17 cellular contexts compared by ENCODE assay signal in genomic region chr2:96097951-96098823, GRCh38. TPM values are rescaled to one million over a fixed set of nuclear protein-coding genes. Genes with fewer than 3 reads are reported as not detected.
DNase-seq lines count a peak whose midpoint lies in the region; ATAC-seq and TF ChIP-seq lines count a peak whose summit lies in the region.
"Had no signal": no experiment of that assay in that cellular context is flagged by ENCODE, and none has a peak within 500 bp of the region (broad histone marks: within the 10 kb centered on the region; RNA-seq: fewer than 3 reads in every experiment).

No MANE protein-coding gene starts in this region.

- no peaks in the 10 kb centered on the region for H3K4me1 Mint-ChIP-seq in natural killer cell

- H3K27ac ChIP-seq in esophagus muscularis mucosa (replicated peaks in 1 of 4) (peak overlapping the region; percentile 29 to 67 (median 63)), uterus (peak overlapping the region; percentile 54 to 58)
- H3K27ac ChIP-seq: KMS-11, skin epidermis had no signal

- no peak overlapping the region for H3K4me3 Mint-ChIP-seq in natural killer cell

- WGBS in esophagus muscularis mucosa = 97% methylated on average over 5 of the region's 7 CpGs

- no peaks in the 10 kb centered on the region for H3K9me3 Mint-ChIP-seq in natural killer cell

- H3K4me1 ChIP-seq in esophagus muscularis mucosa (peaks cover 13 to 32% (median 22%) of the 10 kb centered on the region in 4 donors), uterus (no peaks in the 10 kb centered on the region)
- H3K4me1 ChIP-seq: Caco-2 had no signal

- no peak overlapping the region for H3K4me3 ChIP-seq in esophagus muscularis mucosa
- no peak overlapping the region for H3K4me3 ChIP-seq in uterus
- H3K4me3 ChIP-seq: skin epidermis had no signal

- no peaks in the 10 kb centered on the region for H3K36me3 ChIP-seq in esophagus muscularis mucosa
- no peaks in the 10 kb centered on the region for H3K36me3 ChIP-seq in uterus

- H3K27me3 Mint-ChIP-seq in natural killer cell (ENCODE audit: low read depth in 2 of 2) = peaks cover 0 to 2% of the 10 kb centered on the region in 2 donors

- TF ChIP-seq POLR2A in esophagus muscularis mucosa (IDR thresholded peaks at IDR 0.05; ENCODE audit: low read depth) (no peak), uterus (IDR thresholded peaks at IDR 0.05) (no peak)

- TF ChIP-seq CTCF in esophagus muscularis mucosa (IDR thresholded peaks at IDR 0.05) = no peak
- no peak for TF ChIP-seq CTCF in natural killer cell (IDR thresholded peaks at IDR 0.05)
- TF ChIP-seq CTCF in uterus (IDR thresholded peaks at IDR 0.05) = no peak

- H3K9me3 ChIP-seq in esophagus muscularis mucosa (no peaks in the 10 kb centered on the region), uterus (no peaks in the 10 kb centered on the region)
- H3K9me3 ChIP-seq: Caco-2 had no signal

- no peaks in the 10 kb centered on the region for H3K36me3 Mint-ChIP-seq in natural killer cell

- intact Hi-C loops in Right ventricle myocardium inferior (cut with DNase I) = no loop called here
- intact Hi-C loops in left cardiac atrium (cut with DNase I) = no loop called here
- intact Hi-C loops in esophagus muscularis mucosa (cut with DNase I) = no loop called here
- intact Hi-C loops in natural killer cell (cut with micrococcal nuclease) = no loop called here
- intact Hi-C loops in uterus (cut with DNase I; ENCODE audit: low total_unique reads) = no loop called here

- DNase-seq in Right ventricle myocardium inferior (ENCODE audit: missing footprints) = no peak
- DNase-seq in left cardiac atrium = no peak
- DNase-seq in esophagus muscularis mucosa (ENCODE audit: extremely low spot score) = no peak
- peak; percentile 7 for DNase-seq in natural killer cell
- peak in 1 of 2 donors; percentile 11 for DNase-seq in uterus
- no peak for DNase-seq in NCI-H82 treated with DMSO at 0.1 percent for 48 hours (lab: John Stamatoyannopoulos, UW; ENCODE audit: unreplicated experiment)
- DNase-seq: hippocampal formation, NCI-H1417, NCI-H345 had no signal

- H3K27ac Mint-ChIP-seq in natural killer cell = no peak overlapping the region

- no peak for TF ChIP-seq EP300 in esophagus muscularis mucosa (IDR thresholded peaks at IDR 0.05)

- no peaks in the 10 kb centered on the region for H3K27me3 ChIP-seq in esophagus muscularis mucosa
- no peaks in the 10 kb centered on the region for H3K27me3 ChIP-seq in uterus

- peak; percentile 4 for ATAC-seq in Right ventricle myocardium inferior
- ATAC-seq in left cardiac atrium = no peak
- no peak for ATAC-seq in natural killer cell
- no peak for ATAC-seq in GM21576 (IDR thresholded peaks at IDR 0.05; ENCODE audit: unreplicated experiment)
- ATAC-seq in HG03439 (IDR thresholded peaks at IDR 0.05; ENCODE audit: unreplicated experiment) = no peak

RNA-seq across cellular contexts. Expression of gene ADRA2B, which starts 18.2 kb away (rescaled TPM):
- total RNA-seq in Right ventricle myocardium inferior (6.9 TPM), left cardiac atrium (1 to 10 TPM; 1.6 to 2.3 TPM), esophagus muscularis mucosa (1 to 10 TPM; 2.1 to 6.0 (median 4.0) TPM), natural killer cell (1 to 10 TPM in 1 of 3 donors, under 1 TPM in 2; 0.18 to 1.3 (median 0.38) TPM), uterus (1 to 10 TPM in 2 of 4 donors, under 1 TPM in 1, not detected in 1; 0.51 to 5.4 (median 2.6) TPM)
- total RNA-seq: cerebellum had no signal

RNA-seq across cellular contexts. Expression of gene ASTL, which starts 40.1 kb away (rescaled TPM):
- total RNA-seq in Right ventricle myocardium inferior = not detected
- not detected for total RNA-seq in left cardiac atrium
- not detected for total RNA-seq in esophagus muscularis mucosa
- total RNA-seq in natural killer cell = 10 to 100 TPM in 1 of 3 donors, 1 to 10 TPM in 2; 5.5 to 11.3 (median 8.8) TPM
- not detected for total RNA-seq in uterus
- total RNA-seq: cerebellum, epithelial cell of proximal tubule, liver had no signal

RNA-seq across cellular contexts. Expression of gene DUSP2, which starts 47.1 kb away (rescaled TPM):
- total RNA-seq in Right ventricle myocardium inferior (1.3 TPM), left cardiac atrium (1 to 10 TPM; 1.6 to 2.4 TPM), esophagus muscularis mucosa (1 to 10 TPM; 1.1 to 5.5 (median 1.7) TPM), natural killer cell (100 to 1,000 TPM; 300 to 564 (median 432) TPM), uterus (10 to 100 TPM in 1 of 4 donors, 1 to 10 TPM in 3; 2.4 to 33.3 (median 6.2) TPM)

Comparison
In these comparisons a context has a peak if more than half of its experiments do, and no peak if none do; other contexts are left out.
1. RNA of gene DUSP2, which starts 47.1 kb away (total RNA-seq): 300 to 564 TPM in natural killer cell; 2.4 to 33.3 TPM in uterus, 1.6 to 2.4 TPM in left cardiac atrium, 1.1 to 5.5 TPM in esophagus muscularis mucosa and 1.3 TPM in Right ventricle myocardium inferior (single experiment); every median in the first group is over 4 times any median in the second.